ENCODE assay signal across 10 cellular contexts in genomic region chr11:108958446-108959123, GRCh38.
DNase-seq lines count a peak whose midpoint lies in the region; ATAC-seq and TF ChIP-seq lines count a peak whose summit lies in the region.
"Had no signal": no experiment of that assay in that cellular context is flagged by ENCODE, and none has a peak within 500 bp of the region (broad histone marks: within the 10 kb centered on the region; RNA-seq: fewer than 3 reads in every experiment).

No MANE protein-coding gene starts in this region.

- H3K36me3 ChIP-seq in SJSA1, result no peaks in the 10 kb centered on the region
- no peaks in the 10 kb centered on the region for H3K36me3 ChIP-seq in mucosa of descending colon (ENCODE audit: low read depth)
- H3K36me3 ChIP-seq: upper lobe of right lung had no signal

- H3K9me3 ChIP-seq in SJSA1 (replicated peaks) (no peaks in the 10 kb centered on the region), mucosa of descending colon (no peaks in the 10 kb centered on the region)
- H3K9me3 ChIP-seq: upper lobe of right lung had no signal

- TF ChIP-seq CTCF in mucosa of descending colon (IDR thresholded peaks at IDR 0.05), result no peak

- H3K4me1 ChIP-seq in SJSA1 (replicated peaks) (peaks cover 28% of the 10 kb centered on the region), mucosa of descending colon (ENCODE audit: low read depth) (no peaks in the 10 kb centered on the region)
- H3K4me1 ChIP-seq: upper lobe of right lung had no signal

- H3K4me3 ChIP-seq in SJSA1 (no peak overlapping the region), mucosa of descending colon (no peak overlapping the region)
- H3K4me3 ChIP-seq: upper lobe of right lung had no signal

- intact Hi-C loops in mucosa of descending colon (cut with DNase I, micrococcal nuclease), result no loop called here

- no peaks in the 10 kb centered on the region for H3K27me3 ChIP-seq in SJSA1 (replicated peaks)
- H3K27me3 ChIP-seq: upper lobe of right lung had no signal

- peak overlapping the region; percentile 32; the same call in 1 of the 2 replicates for H3K27ac ChIP-seq in SJSA1
- H3K27ac ChIP-seq: upper lobe of right lung had no signal

- DNase-seq in SJSA1 (ENCODE audit: low read depth in 1 of 2, low spot score in 2 of 2) (peak; percentile 16 to 42), kidney tubule cell (ENCODE audit: low spot score) (peak; percentile 64), NCI-H1092 treated with DMSO at 0.1 percent for 48 hours (lab: John Stamatoyannopoulos, UW) (no peak), mucosa of descending colon (no peak), AML-193 (lab: John Stamatoyannopoulos, UW) (no peak)
- no peak for DNase-seq in effector CD4-positive, alpha-beta T cell
- DNase-seq: retina, upper lobe of right lung had no signal

- ATAC-seq in GM18861 (IDR thresholded peaks at IDR 0.05; ENCODE audit: unreplicated experiment) (peak; percentile 41), HG02798 (IDR thresholded peaks at IDR 0.05; ENCODE audit: poor library complexity, unreplicated experiment) (peak; percentile 70), mucosa of descending colon (no peak)
- ATAC-seq: upper lobe of right lung had no signal

Comparison
In these comparisons a context has a peak if more than half of its experiments do, and no peak if none do; other contexts are left out.
1. DNase-seq: peak in SJSA1 (2 of 2) and kidney tubule cell (single experiment); none in NCI-H1092 treated with DMSO at 0.1 percent for 48 hours (single experiment), mucosa of descending colon (0 of 3), effector CD4-positive, alpha-beta T cell (single experiment) and AML-193 (0 of 2).